ENCODE assay signal across 8 cellular contexts in genomic region chr17:1724869-1725641, GRCh38. TPM values are rescaled to one million over a fixed set of nuclear protein-coding genes. Genes with fewer than 3 reads are reported as not detected.
DNase-seq lines count a peak whose midpoint lies in the region; ATAC-seq and TF ChIP-seq lines count a peak whose summit lies in the region.

No MANE protein-coding gene starts in this region.

- H3K27ac ChIP-seq in dorsolateral prefrontal cortex (peak overlapping the region in 56 of 59 donors; percentile 31 to 94 (median 84)), vagina (peak overlapping the region; percentile 94)

- intact Hi-C loops in dorsolateral prefrontal cortex (cut with DNase I) (loop anchor here (2.0 to 10.0 kb wide), 5 partner anchors 42 to 320 kb away; partner anchors contain the start of genes OVCA2 (in 1 of the 2) and SMYD4 (in 1 of the 2)), mucosa of descending colon (cut with DNase I, micrococcal nuclease) (loop anchor here in 1 of 2 donors (5.0 kb wide), 1 partner anchor 57 kb away; no protein-coding TSS in a partner anchor), vagina (cut with DNase I) (no loop called here)

- H3K36me3 ChIP-seq in GM06990 (ENCODE audit: control insufficient read depth, insufficient read depth, low read length) (peaks cover 10% of the 10 kb centered on the region), H7 (replicated peaks; ENCODE audit: control insufficient read depth, insufficient read depth, low read length) (no peaks in the 10 kb centered on the region), NT2/D1 (ENCODE audit: insufficient read depth, insufficient read length, low read length) (peaks cover 26% of the 10 kb centered on the region), mucosa of descending colon (ENCODE audit: low read depth) (no peaks in the 10 kb centered on the region), vagina (peaks cover 0 to 26% of the 10 kb centered on the region in 2 donors)

- H3K4me3 ChIP-seq in GM06990 (replicated peaks; ENCODE audit: low read depth, low read length) = peak overlapping the region; percentile 80
- H3K4me3 ChIP-seq in H7 (ENCODE audit: insufficient read depth, low read depth, low read length) = peak overlapping the region; percentile 52
- H3K4me3 ChIP-seq in NT2/D1 (ENCODE audit: insufficient read length, low read depth) = peak overlapping the region; percentile 39
- peak overlapping the region; percentile 63 to 95 (median 81) for H3K4me3 ChIP-seq in dorsolateral prefrontal cortex
- peak overlapping the region; percentile 82 for H3K4me3 ChIP-seq in mucosa of descending colon
- H3K4me3 ChIP-seq in vagina = peak overlapping the region; percentile 73 to 81

- peak; percentile 56 for DNase-seq in GM06990 (ENCODE audit: extremely low read depth, insufficient read length)
- DNase-seq in H7 = peak; percentile 90
- no peak for DNase-seq in NT2/D1 (ENCODE audit: low read depth, low spot score)
- peak in 1 of 10 donors; percentile 24 for DNase-seq in dorsolateral prefrontal cortex
- DNase-seq in mucosa of descending colon = peak in 1 of 3 donors; percentile 67
- DNase-seq in vagina (ENCODE audit: extremely low spot score in 2 of 2) = no peak
- DNase-seq in activated CD8-positive, alpha-beta memory T cell treated with anti-CD3 and anti-CD28 coated beads for 24 hours = no peak
- DNase-seq in HCEC 1CT = no peak

- H3K9me3 ChIP-seq in NT2/D1 (ENCODE audit: insufficient read depth, low read length) (no peaks in the 10 kb centered on the region), mucosa of descending colon (no peaks in the 10 kb centered on the region), vagina (no peaks in the 10 kb centered on the region)

- peaks cover 7% of the 10 kb centered on the region for H3K4me1 ChIP-seq in NT2/D1 (ENCODE audit: insufficient read depth, insufficient read length)
- peaks cover 33% of the 10 kb centered on the region for H3K4me1 ChIP-seq in mucosa of descending colon (ENCODE audit: low read depth)
- H3K4me1 ChIP-seq in vagina = peaks cover 73% of the 10 kb centered on the region

- TF ChIP-seq POLR2A in vagina (IDR thresholded peaks at IDR 0.05) = no peak

- H3K9ac ChIP-seq in NT2/D1 (ENCODE audit: insufficient read length, low read depth) = peak overlapping the region; percentile 80

- peak; percentile 5 for TF ChIP-seq CTCF in GM06990 (IDR thresholded peaks at IDR 0.05; ENCODE audit: insufficient read depth, low read length, poor library complexity, severe bottlenecking)
- TF ChIP-seq CTCF in dorsolateral prefrontal cortex (IDR thresholded peaks at IDR 0.05 in 54 of 56, conservative IDR thresholded peaks at IDR 0.05 in 2 of 56; ENCODE audit: low read depth in 1 of 56, partially characterized antibody in 56 of 56) = peak in 17 of 56 donors; percentile 0 to 47 (median 10)
- TF ChIP-seq CTCF in mucosa of descending colon (IDR thresholded peaks at IDR 0.05) = no peak
- TF ChIP-seq CTCF in vagina (IDR thresholded peaks at IDR 0.05) = no peak

- H3K27me3 ChIP-seq in GM06990 (replicated peaks; ENCODE audit: control insufficient read depth, insufficient read depth, low read length) (no peaks in the 10 kb centered on the region), H7 (ENCODE audit: control insufficient read depth, insufficient read depth, low read length) (no peaks in the 10 kb centered on the region; the same call in 1 of the 2 replicates), NT2/D1 (ENCODE audit: insufficient read depth, insufficient read length) (no peaks in the 10 kb centered on the region), dorsolateral prefrontal cortex (no peaks in the 10 kb centered on the region), vagina (no peaks in the 10 kb centered on the region)

- ATAC-seq in mucosa of descending colon = peak; percentile 71

RNA-seq across cellular contexts. Expression of gene WDR81, which starts 0.6 kb away (rescaled TPM):
- total RNA-seq in H7 (2014; rRNA removed; shearing (Covaris generic)) = 13.2 and 14.3 TPM in 2 replicates
- total RNA-seq in dorsolateral prefrontal cortex = 10 to 100 TPM; 12.9 to 29.4 (median 19.8) TPM
- total RNA-seq in mucosa of descending colon = 10 to 100 TPM; 17.3 to 27.3 (median 22.4) TPM
- 57.2 TPM for total RNA-seq in vagina

RNA-seq across cellular contexts. Expression of gene TLCD2, which starts 14.9 kb away (rescaled TPM):
- total RNA-seq in H7 (2014; rRNA removed; shearing (Covaris generic)) = 0.04 and 0.45 TPM in 2 replicates
- total RNA-seq in dorsolateral prefrontal cortex (1 to 10 TPM in 88 of 120 experiments, under 1 TPM in 32; 0.41 to 3.5 (median 1.3) TPM), mucosa of descending colon (10 to 100 TPM; 29.0 to 45.6 (median 37.6) TPM), vagina (10.8 TPM)

RNA-seq across cellular contexts. Expression of gene SERPINF2, which starts 17.6 kb away (rescaled TPM):
- 0.52 and 0.74 TPM in 2 replicates for total RNA-seq in H7 (2014; rRNA removed; shearing (Covaris generic))
- total RNA-seq in dorsolateral prefrontal cortex = 1 to 10 TPM in 115 of 120 experiments, under 1 TPM in 5; 0.48 to 7.8 (median 2.1) TPM
- 1 to 10 TPM in 2 of 3 donors, under 1 TPM in 1; 0.78 to 8.2 (median 2.9) TPM for total RNA-seq in mucosa of descending colon
- 23.8 TPM for total RNA-seq in vagina

RNA-seq across cellular contexts. Expression of gene SERPINF1, which starts 36.8 kb away (rescaled TPM):
- 30.3 and 33.4 TPM in 2 replicates for total RNA-seq in H7 (2014; rRNA removed; shearing (Covaris generic))
- total RNA-seq in dorsolateral prefrontal cortex = 100 to 1,000 TPM in 32 of 120 experiments, 10 to 100 TPM in 88; 32.7 to 130 (median 83.9) TPM
- 100 to 1,000 TPM in 1 of 3 donors, 10 to 100 TPM in 2; 16.9 to 111 (median 76.9) TPM for total RNA-seq in mucosa of descending colon
- 1,040 TPM for total RNA-seq in vagina

RNA-seq across cellular contexts. Expression of gene PRPF8, which starts 40.4 kb away (rescaled TPM):
- 128 and 146 TPM in 2 replicates for total RNA-seq in H7 (2014; rRNA removed; shearing (Covaris generic))
- 100 to 1,000 TPM; 220 to 305 (median 265) TPM for total RNA-seq in dorsolateral prefrontal cortex
- 100 to 1,000 TPM; 214 to 238 (median 222) TPM for total RNA-seq in mucosa of descending colon
- 247 TPM for total RNA-seq in vagina

Comparison
In these comparisons a context has a peak if more than half of its experiments do, and no peak if none do; other contexts are left out.
1. DNase-seq: peak in GM06990 (single experiment) and H7 (single experiment); none in NT2/D1 (single experiment), vagina (0 of 2), activated CD8-positive, alpha-beta memory T cell treated with anti-CD3 and anti-CD28 coated beads for 24 hours (single experiment) and HCEC 1CT (single experiment).
2. Peak in every context shown above with its lines, with median percentiles within 50 percentile points of each other: H3K4me3 ChIP-seq.